In genomic region chr16:66489385-66489784, GRCh38 we compare ENCODE assay signal across 21 cellular contexts.
DNase-seq lines count a peak whose midpoint lies in the region; ATAC-seq and TF ChIP-seq lines count a peak whose summit lies in the region.
"Had no signal": no experiment of that assay in that cellular context is flagged by ENCODE, and none has a peak within 500 bp of the region (broad histone marks: within the 10 kb centered on the region; RNA-seq: fewer than 3 reads in every experiment).

No MANE protein-coding gene starts in this region.

- H3K4me3 ChIP-seq in Peyer's patch (no peak overlapping the region), coronary artery (no peak overlapping the region)
- H3K4me3 ChIP-seq in effector memory CD4-positive, alpha-beta T cell (ENCODE audit: insufficient read depth, low read depth, low read length, poor library complexity, severe bottlenecking), result no peak overlapping the region
- H3K4me3 ChIP-seq: GM12878, SJSA1 had no signal

- intact Hi-C loops in sciatic nerve (cut with DNase I), result no loop called here

- TF ChIP-seq CTCF in Peyer's patch (IDR thresholded peaks at IDR 0.05), result no peak
- TF ChIP-seq CTCF in coronary artery (IDR thresholded peaks at IDR 0.05), result no peak

- peaks cover 0 to 5% (median 0%) of the 10 kb centered on the region in 4 donors for H3K4me1 ChIP-seq in Peyer's patch
- H3K4me1 ChIP-seq in effector memory CD4-positive, alpha-beta T cell (ENCODE audit: control insufficient read depth, insufficient read depth, low read length, poor library complexity, severe bottlenecking), result no peaks in the 10 kb centered on the region
- H3K4me1 ChIP-seq: SJSA1 had no signal

- H3K27me3 ChIP-seq in Peyer's patch, result no peaks in the 10 kb centered on the region
- no peaks in the 10 kb centered on the region for H3K27me3 ChIP-seq in effector memory CD4-positive, alpha-beta T cell (replicated peaks; ENCODE audit: control insufficient read depth, insufficient read depth, low read length, poor library complexity, severe bottlenecking)
- H3K27me3 ChIP-seq: SJSA1 had no signal

- DNase-seq in GM03348 (ENCODE audit: low spot score) (peak; percentile 51), Peyer's patch (peak; percentile 1 to 27 (median 7)), coronary artery (ENCODE audit: low spot score) (peak; percentile 52), sciatic nerve (ENCODE audit: low spot score) (peak; percentile 13), glomerular visceral epithelial cell (ENCODE audit: extremely low spot score) (no peak)
- DNase-seq in effector memory CD4-positive, alpha-beta T cell, result no peak
- DNase-seq: COR-L47, DMS 273 treated with DMSO at 0.1 percent for 48 hours, DMS79 treated with DMSO at 0.1 percent for 48 hours, GOT3, Kasumi-1, NCI-H1694 treated with DMSO at 0.1 percent for 48 hours, NCI-H2081 treated with DMSO at 0.1 percent for 48 hours, NCI-H2171 treated with DMSO at 0.1 percent for 48 hours, NCI-H526 had no signal

- ATAC-seq in sciatic nerve (no peak), GM18907 (IDR thresholded peaks at IDR 0.05; ENCODE audit: unreplicated experiment) (no peak), GM21723 (IDR thresholded peaks at IDR 0.05; ENCODE audit: unreplicated experiment) (no peak)
- ATAC-seq: GM12878, HCT116, Right ventricle myocardium inferior had no signal

- no peak for TF ChIP-seq POLR2A in Peyer's patch (IDR thresholded peaks at IDR 0.05)

- H3K27ac ChIP-seq in Peyer's patch (no peak overlapping the region), coronary artery (no peak overlapping the region)
- no peak overlapping the region for H3K27ac ChIP-seq in effector memory CD4-positive, alpha-beta T cell (ENCODE audit: insufficient read depth, low read length, poor library complexity, severe bottlenecking)
- H3K27ac ChIP-seq: SJSA1 had no signal

- H3K36me3 ChIP-seq in Peyer's patch, result no peaks in the 10 kb centered on the region
- no peaks in the 10 kb centered on the region for H3K36me3 ChIP-seq in effector memory CD4-positive, alpha-beta T cell (ENCODE audit: control insufficient read depth, insufficient read depth, low read length)
- H3K36me3 ChIP-seq: SJSA1 had no signal

- H3K9me3 ChIP-seq in Peyer's patch, result no peaks in the 10 kb centered on the region
- no peaks in the 10 kb centered on the region for H3K9me3 ChIP-seq in effector memory CD4-positive, alpha-beta T cell (ENCODE audit: control insufficient read depth, low read length)
- H3K9me3 ChIP-seq: SJSA1 had no signal

Comparison
In these comparisons a context has a peak if more than half of its experiments do, and no peak if none do; other contexts are left out.
1. DNase-seq: peak in GM03348 (single experiment), Peyer's patch (3 of 3), coronary artery (single experiment) and sciatic nerve (single experiment); none in effector memory CD4-positive, alpha-beta T cell (0 of 3) and glomerular visceral epithelial cell (single experiment).